1 cellular context compared by ENCODE assay signal in genomic region chr18:58511306-58511705, GRCh38.
TF ChIP-seq lines count a peak whose summit lies in the region.

No MANE protein-coding gene starts in this region.

TF ChIP-seq in GM23338, 12 proteins besides CTCF, POLR2A, EP300 and RAD21 (continued from another document):
- TF ChIP-seq ZNF462 (CRISPR knock-in tag; IDR thresholded peaks at IDR 0.05): no peak
